1 cellular context compared by ENCODE assay signal in the genomic region with DNA sequence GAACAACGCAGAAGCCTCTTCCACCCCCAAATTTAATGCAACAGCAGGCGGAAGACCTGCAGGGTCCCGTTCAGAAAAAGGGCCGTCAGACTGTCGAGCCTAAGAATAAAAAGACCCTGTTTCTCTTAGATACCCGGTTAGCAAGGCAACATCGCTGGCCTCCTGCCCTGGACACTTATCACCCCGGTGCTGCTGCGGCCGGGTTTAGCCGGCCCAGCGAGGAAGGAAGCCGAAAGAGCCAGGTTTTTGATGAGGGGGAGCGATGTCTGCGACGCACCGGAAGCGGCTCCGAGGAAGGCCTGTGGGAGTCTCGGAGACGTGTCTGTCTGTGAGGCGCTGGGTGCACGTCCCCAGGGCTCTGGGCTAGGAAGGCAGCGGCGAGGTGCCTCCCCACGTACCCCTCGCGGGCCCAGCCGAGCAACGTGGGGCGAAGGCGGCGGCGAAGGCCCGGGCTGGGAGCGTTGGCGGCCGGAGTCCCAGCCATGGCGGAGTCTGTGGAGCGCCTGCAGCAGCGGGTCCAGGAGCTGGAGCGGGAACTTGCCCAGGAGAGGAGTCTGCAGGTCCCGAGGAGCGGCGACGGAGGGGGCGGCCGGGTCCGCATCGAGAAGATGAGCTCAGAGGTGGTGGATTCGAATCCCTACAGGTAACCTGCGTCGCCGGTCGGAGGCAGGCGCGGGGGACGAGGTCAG.
TF ChIP-seq lines count a peak whose summit lies in the region.

A gene (plus strand): TSS at position 274 of the 689 bp plus-strand sequence. CDS start 209 bp downstream, at position 483.

TF ChIP-seq in WTC11, 78 proteins besides CTCF, POLR2A, EP300 and RAD21 (continued from another document and continues in another):
- TF ChIP-seq, protein P1, sequence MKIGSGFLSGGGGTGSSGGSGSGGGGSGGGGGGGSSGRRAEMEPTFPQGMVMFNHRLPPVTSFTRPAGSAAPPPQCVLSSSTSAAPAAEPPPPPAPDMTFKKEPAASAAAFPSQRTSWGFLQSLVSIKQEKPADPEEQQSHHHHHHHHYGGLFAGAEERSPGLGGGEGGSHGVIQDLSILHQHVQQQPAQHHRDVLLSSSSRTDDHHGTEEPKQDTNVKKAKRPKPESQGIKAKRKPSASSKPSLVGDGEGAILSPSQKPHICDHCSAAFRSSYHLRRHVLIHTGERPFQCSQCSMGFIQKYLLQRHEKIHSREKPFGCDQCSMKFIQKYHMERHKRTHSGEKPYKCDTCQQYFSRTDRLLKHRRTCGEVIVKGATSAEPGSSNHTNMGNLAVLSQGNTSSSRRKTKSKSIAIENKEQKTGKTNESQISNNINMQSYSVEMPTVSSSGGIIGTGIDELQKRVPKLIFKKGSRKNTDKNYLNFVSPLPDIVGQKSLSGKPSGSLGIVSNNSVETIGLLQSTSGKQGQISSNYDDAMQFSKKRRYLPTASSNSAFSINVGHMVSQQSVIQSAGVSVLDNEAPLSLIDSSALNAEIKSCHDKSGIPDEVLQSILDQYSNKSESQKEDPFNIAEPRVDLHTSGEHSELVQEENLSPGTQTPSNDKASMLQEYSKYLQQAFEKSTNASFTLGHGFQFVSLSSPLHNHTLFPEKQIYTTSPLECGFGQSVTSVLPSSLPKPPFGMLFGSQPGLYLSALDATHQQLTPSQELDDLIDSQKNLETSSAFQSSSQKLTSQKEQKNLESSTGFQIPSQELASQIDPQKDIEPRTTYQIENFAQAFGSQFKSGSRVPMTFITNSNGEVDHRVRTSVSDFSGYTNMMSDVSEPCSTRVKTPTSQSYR (CRISPR knock-in tag; IDR thresholded peaks at IDR 0.05): no peak
- TF ChIP-seq, protein P2, sequence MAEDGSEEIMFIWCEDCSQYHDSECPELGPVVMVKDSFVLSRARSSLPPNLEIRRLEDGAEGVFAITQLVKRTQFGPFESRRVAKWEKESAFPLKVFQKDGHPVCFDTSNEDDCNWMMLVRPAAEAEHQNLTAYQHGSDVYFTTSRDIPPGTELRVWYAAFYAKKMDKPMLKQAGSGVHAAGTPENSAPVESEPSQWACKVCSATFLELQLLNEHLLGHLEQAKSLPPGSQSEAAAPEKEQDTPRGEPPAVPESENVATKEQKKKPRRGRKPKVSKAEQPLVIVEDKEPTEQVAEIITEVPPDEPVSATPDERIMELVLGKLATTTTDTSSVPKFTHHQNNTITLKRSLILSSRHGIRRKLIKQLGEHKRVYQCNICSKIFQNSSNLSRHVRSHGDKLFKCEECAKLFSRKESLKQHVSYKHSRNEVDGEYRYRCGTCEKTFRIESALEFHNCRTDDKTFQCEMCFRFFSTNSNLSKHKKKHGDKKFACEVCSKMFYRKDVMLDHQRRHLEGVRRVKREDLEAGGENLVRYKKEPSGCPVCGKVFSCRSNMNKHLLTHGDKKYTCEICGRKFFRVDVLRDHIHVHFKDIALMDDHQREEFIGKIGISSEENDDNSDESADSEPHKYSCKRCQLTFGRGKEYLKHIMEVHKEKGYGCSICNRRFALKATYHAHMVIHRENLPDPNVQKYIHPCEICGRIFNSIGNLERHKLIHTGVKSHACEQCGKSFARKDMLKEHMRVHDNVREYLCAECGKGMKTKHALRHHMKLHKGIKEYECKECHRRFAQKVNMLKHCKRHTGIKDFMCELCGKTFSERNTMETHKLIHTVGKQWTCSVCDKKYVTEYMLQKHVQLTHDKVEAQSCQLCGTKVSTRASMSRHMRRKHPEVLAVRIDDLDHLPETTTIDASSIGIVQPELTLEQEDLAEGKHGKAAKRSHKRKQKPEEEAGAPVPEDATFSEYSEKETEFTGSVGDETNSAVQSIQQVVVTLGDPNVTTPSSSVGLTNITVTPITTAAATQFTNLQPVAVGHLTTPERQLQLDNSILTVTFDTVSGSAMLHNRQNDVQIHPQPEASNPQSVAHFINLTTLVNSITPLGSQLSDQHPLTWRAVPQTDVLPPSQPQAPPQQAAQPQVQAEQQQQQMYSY (CRISPR knock-in tag; IDR thresholded peaks at IDR 0.05): peak; percentile 83
- TF ChIP-seq ZNF219 (CRISPR knock-in tag; IDR thresholded peaks at IDR 0.05; ENCODE audit: borderline replicate concordance) (0 out of 2 replicates have a peak, but pooled peaks have one; percentile 51), ZNF317 (CRISPR knock-in tag; IDR thresholded peaks at IDR 0.05; ENCODE audit: borderline replicate concordance, low read depth) (0 out of 2 replicates have a peak, but pooled peaks have one; percentile 12), CREM (CRISPR knock-in tag; IDR thresholded peaks at IDR 0.05) (0 out of 2 replicates have a peak, but pooled peaks have one; percentile 35), CREB1 (CRISPR knock-in tag; IDR thresholded peaks at IDR 0.05) (no peak), TEAD1 (CRISPR knock-in tag; IDR thresholded peaks at IDR 0.05) (no peak), ZNF416 (CRISPR knock-in tag; IDR thresholded peaks at IDR 0.05) (no peak), GTF2I (CRISPR knock-in tag; conservative IDR thresholded peaks at IDR 0.05) (no peak), ZNF396 (CRISPR knock-in tag; IDR thresholded peaks at IDR 0.05; ENCODE audit: borderline replicate concordance) (no peak), PRRX2 (CRISPR knock-in tag; IDR thresholded peaks at IDR 0.05) (no peak), ESRRA (CRISPR knock-in tag; IDR thresholded peaks at IDR 0.05; ENCODE audit: borderline replicate concordance) (peak; percentile 62; the same call in 1 of the 2 replicates), NFYB (CRISPR knock-in tag; conservative IDR thresholded peaks at IDR 0.05; ENCODE audit: low read depth) (no peak; the same call in 1 of the 2 replicates), SP1 (CRISPR knock-in tag; conservative IDR thresholded peaks at IDR 0.05) (0 out of 2 replicates have a peak, but pooled peaks have one; percentile 53), FOXJ3 (CRISPR knock-in tag; IDR thresholded peaks at IDR 0.05; ENCODE audit: borderline replicate concordance) (no peak), SMAD3 (CRISPR knock-in tag; IDR thresholded peaks at IDR 0.05; ENCODE audit: borderline replicate concordance) (peak; percentile 70; the same call in 1 of the 2 replicates), ZNF232 (CRISPR knock-in tag; IDR thresholded peaks at IDR 0.05) (peak; percentile 50; the same call in 1 of the 2 replicates), ETV6 (CRISPR knock-in tag; IDR thresholded peaks at IDR 0.05) (no peak), NR2C2 (CRISPR knock-in tag; IDR thresholded peaks at IDR 0.05) (no peak), TEAD4 (CRISPR knock-in tag; IDR thresholded peaks at IDR 0.05) (peak; percentile 32; the same call in 1 of the 2 replicates)
- TF ChIP-seq, protein P3, sequence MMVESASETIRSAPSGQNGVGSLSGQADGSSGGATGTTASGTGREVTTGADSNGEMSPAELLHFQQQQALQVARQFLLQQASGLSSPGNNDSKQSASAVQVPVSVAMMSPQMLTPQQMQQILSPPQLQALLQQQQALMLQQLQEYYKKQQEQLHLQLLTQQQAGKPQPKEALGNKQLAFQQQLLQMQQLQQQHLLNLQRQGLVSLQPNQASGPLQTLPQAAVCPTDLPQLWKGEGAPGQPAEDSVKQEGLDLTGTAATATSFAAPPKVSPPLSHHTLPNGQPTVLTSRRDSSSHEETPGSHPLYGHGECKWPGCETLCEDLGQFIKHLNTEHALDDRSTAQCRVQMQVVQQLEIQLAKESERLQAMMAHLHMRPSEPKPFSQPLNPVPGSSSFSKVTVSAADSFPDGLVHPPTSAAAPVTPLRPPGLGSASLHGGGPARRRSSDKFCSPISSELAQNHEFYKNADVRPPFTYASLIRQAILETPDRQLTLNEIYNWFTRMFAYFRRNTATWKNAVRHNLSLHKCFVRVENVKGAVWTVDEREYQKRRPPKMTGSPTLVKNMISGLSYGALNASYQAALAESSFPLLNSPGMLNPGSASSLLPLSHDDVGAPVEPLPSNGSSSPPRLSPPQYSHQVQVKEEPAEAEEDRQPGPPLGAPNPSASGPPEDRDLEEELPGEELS (CRISPR knock-in tag; IDR thresholded peaks at IDR 0.05): peak; percentile 62; the same call in 1 of the 2 replicates
- TF ChIP-seq, protein P4, sequence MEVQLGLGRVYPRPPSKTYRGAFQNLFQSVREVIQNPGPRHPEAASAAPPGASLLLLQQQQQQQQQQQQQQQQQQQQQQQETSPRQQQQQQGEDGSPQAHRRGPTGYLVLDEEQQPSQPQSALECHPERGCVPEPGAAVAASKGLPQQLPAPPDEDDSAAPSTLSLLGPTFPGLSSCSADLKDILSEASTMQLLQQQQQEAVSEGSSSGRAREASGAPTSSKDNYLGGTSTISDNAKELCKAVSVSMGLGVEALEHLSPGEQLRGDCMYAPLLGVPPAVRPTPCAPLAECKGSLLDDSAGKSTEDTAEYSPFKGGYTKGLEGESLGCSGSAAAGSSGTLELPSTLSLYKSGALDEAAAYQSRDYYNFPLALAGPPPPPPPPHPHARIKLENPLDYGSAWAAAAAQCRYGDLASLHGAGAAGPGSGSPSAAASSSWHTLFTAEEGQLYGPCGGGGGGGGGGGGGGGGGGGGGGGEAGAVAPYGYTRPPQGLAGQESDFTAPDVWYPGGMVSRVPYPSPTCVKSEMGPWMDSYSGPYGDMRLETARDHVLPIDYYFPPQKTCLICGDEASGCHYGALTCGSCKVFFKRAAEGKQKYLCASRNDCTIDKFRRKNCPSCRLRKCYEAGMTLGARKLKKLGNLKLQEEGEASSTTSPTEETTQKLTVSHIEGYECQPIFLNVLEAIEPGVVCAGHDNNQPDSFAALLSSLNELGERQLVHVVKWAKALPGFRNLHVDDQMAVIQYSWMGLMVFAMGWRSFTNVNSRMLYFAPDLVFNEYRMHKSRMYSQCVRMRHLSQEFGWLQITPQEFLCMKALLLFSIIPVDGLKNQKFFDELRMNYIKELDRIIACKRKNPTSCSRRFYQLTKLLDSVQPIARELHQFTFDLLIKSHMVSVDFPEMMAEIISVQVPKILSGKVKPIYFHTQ (CRISPR knock-in tag; IDR thresholded peaks at IDR 0.05): no peak
- TF ChIP-seq, protein P5, sequence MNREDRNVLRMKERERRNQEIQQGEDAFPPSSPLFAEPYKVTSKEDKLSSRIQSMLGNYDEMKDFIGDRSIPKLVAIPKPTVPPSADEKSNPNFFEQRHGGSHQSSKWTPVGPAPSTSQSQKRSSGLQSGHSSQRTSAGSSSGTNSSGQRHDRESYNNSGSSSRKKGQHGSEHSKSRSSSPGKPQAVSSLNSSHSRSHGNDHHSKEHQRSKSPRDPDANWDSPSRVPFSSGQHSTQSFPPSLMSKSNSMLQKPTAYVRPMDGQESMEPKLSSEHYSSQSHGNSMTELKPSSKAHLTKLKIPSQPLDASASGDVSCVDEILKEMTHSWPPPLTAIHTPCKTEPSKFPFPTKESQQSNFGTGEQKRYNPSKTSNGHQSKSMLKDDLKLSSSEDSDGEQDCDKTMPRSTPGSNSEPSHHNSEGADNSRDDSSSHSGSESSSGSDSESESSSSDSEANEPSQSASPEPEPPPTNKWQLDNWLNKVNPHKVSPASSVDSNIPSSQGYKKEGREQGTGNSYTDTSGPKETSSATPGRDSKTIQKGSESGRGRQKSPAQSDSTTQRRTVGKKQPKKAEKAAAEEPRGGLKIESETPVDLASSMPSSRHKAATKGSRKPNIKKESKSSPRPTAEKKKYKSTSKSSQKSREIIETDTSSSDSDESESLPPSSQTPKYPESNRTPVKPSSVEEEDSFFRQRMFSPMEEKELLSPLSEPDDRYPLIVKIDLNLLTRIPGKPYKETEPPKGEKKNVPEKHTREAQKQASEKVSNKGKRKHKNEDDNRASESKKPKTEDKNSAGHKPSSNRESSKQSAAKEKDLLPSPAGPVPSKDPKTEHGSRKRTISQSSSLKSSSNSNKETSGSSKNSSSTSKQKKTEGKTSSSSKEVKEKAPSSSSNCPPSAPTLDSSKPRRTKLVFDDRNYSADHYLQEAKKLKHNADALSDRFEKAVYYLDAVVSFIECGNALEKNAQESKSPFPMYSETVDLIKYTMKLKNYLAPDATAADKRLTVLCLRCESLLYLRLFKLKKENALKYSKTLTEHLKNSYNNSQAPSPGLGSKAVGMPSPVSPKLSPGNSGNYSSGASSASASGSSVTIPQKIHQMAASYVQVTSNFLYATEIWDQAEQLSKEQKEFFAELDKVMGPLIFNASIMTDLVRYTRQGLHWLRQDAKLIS (CRISPR knock-in tag; IDR thresholded peaks at IDR 0.05; ENCODE audit: borderline replicate concordance): no peak
- TF ChIP-seq, protein P6, sequence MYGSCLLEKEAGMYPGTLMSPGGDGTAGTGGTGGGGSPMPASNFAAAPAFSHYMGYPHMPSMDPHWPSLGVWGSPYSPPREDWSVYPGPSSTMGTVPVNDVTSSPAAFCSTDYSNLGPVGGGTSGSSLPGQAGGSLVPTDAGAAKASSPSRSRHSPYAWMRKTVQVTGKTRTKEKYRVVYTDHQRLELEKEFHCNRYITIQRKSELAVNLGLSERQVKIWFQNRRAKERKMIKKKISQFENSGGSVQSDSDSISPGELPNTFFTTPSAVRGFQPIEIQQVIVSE (CRISPR knock-in tag; IDR thresholded peaks at IDR 0.05; ENCODE audit: borderline replicate concordance): no peak
- TF ChIP-seq, protein P7, sequence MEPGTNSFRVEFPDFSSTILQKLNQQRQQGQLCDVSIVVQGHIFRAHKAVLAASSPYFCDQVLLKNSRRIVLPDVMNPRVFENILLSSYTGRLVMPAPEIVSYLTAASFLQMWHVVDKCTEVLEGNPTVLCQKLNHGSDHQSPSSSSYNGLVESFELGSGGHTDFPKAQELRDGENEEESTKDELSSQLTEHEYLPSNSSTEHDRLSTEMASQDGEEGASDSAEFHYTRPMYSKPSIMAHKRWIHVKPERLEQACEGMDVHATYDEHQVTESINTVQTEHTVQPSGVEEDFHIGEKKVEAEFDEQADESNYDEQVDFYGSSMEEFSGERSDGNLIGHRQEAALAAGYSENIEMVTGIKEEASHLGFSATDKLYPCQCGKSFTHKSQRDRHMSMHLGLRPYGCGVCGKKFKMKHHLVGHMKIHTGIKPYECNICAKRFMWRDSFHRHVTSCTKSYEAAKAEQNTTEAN (CRISPR knock-in tag; IDR thresholded peaks at IDR 0.05): 0 out of 2 replicates have a peak, but pooled peaks have one; percentile 69
- TF ChIP-seq, protein P8, sequence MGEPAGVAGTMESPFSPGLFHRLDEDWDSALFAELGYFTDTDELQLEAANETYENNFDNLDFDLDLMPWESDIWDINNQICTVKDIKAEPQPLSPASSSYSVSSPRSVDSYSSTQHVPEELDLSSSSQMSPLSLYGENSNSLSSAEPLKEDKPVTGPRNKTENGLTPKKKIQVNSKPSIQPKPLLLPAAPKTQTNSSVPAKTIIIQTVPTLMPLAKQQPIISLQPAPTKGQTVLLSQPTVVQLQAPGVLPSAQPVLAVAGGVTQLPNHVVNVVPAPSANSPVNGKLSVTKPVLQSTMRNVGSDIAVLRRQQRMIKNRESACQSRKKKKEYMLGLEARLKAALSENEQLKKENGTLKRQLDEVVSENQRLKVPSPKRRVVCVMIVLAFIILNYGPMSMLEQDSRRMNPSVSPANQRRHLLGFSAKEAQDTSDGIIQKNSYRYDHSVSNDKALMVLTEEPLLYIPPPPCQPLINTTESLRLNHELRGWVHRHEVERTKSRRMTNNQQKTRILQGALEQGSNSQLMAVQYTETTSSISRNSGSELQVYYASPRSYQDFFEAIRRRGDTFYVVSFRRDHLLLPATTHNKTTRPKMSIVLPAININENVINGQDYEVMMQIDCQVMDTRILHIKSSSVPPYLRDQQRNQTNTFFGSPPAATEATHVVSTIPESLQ (CRISPR knock-in tag; IDR thresholded peaks at IDR 0.05): no peak
- TF ChIP-seq, protein P9, sequence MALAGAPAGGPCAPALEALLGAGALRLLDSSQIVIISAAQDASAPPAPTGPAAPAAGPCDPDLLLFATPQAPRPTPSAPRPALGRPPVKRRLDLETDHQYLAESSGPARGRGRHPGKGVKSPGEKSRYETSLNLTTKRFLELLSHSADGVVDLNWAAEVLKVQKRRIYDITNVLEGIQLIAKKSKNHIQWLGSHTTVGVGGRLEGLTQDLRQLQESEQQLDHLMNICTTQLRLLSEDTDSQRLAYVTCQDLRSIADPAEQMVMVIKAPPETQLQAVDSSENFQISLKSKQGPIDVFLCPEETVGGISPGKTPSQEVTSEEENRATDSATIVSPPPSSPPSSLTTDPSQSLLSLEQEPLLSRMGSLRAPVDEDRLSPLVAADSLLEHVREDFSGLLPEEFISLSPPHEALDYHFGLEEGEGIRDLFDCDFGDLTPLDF (CRISPR knock-in tag; IDR thresholded peaks at IDR 0.05): no peak
- TF ChIP-seq, protein P10, sequence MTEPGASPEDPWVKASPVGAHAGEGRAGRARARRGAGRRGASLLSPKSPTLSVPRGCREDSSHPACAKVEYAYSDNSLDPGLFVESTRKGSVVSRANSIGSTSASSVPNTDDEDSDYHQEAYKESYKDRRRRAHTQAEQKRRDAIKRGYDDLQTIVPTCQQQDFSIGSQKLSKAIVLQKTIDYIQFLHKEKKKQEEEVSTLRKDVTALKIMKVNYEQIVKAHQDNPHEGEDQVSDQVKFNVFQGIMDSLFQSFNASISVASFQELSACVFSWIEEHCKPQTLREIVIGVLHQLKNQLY (CRISPR knock-in tag; IDR thresholded peaks at IDR 0.05): no peak
